Comparison of ENCODE assay signal across 8 cellular contexts in genomic region chr16:81035398-81035974, GRCh38. TPM values are rescaled to one million over a fixed set of nuclear protein-coding genes. Genes with fewer than 3 reads are reported as not detected.
DNase-seq lines count a peak whose midpoint lies in the region; ATAC-seq and TF ChIP-seq lines count a peak whose summit lies in the region.

Gene ATMIN (plus strand): TSS chr16:81035842. CDS start chr16:81035871, 29 bp downstream.

- H3K27ac Mint-ChIP-seq in activated naive CD8-positive, alpha-beta T cell = peak within 1 kb of the TSS; percentile 58
- H3K27ac Mint-ChIP-seq in osteocyte (ENCODE audit: unreplicated experiment) = peak within 1 kb of the TSS; percentile 66

- CTCF ChIA-PET in HEK293 (lab: Yijun Ruan, JAX) = interaction anchor here (0.6 to 2.6 kb wide), 29 partner anchors 10 to 701 kb away, joined by 3 to 24 read pairs (median 4); partner anchors contain the start of gene C16orf46

- H3K27ac ChIP-seq in HEK293 (ENCODE audit: extremely low read depth, low read depth, low read length) (peak within 1 kb of the TSS; percentile 76; the same call in 1 of the 2 replicates), thoracic aorta (no peak within 1 kb of the TSS)

- DNase-seq in GM03348 (ENCODE audit: low spot score) (peak; percentile 98), NAMALWA (ENCODE audit: low spot score) (peak; percentile 93), SKM-1 treated with dmso at 0.1 percent for 144 hours (lab: John Stamatoyannopoulos, UW; ENCODE audit: unreplicated experiment) (peak; percentile 62), head of caudate nucleus (peak; percentile 32 to 92 (median 84)), osteocyte (ENCODE audit: extremely low spot score, unreplicated experiment) (peak; percentile 95), thoracic aorta (ENCODE audit: low spot score) (peak; percentile 38)

- H3K4me3 Mint-ChIP-seq in activated naive CD8-positive, alpha-beta T cell = peak within 1 kb of the TSS; percentile 92
- H3K4me3 Mint-ChIP-seq in osteocyte (ENCODE audit: unreplicated experiment) = peak within 1 kb of the TSS; percentile 83

- TF ChIP-seq CTCF in HEK293 (tag by site-specific recombination; IDR thresholded peaks at IDR 0.05) (peak; percentile 92), osteocyte (IDR thresholded peaks at IDR 0.05) (peak; percentile 100), thoracic aorta (IDR thresholded peaks at IDR 0.05) (peak; percentile 93)

- peaks cover 7% of the 10 kb centered on the region for H3K36me3 Mint-ChIP-seq in activated naive CD8-positive, alpha-beta T cell
- no peaks in the 10 kb centered on the region for H3K36me3 Mint-ChIP-seq in osteocyte (ENCODE audit: unreplicated experiment)

- H3K4me1 ChIP-seq in HEK293 (ENCODE audit: control insufficient read depth, insufficient read depth, low read length) = peaks cover 3% of the 10 kb centered on the region; the same call in 1 of the 2 replicates
- peaks cover 11 to 18% of the 10 kb centered on the region in 2 donors for H3K4me1 ChIP-seq in thoracic aorta (ENCODE audit: control insufficient read depth in 1 of 2, low read depth in 2 of 2)

- intact Hi-C loops in head of caudate nucleus (cut with DNase I) = loop anchor here (5.0 kb wide), 1 partner anchor 42 kb away; the partner anchor contains the start of gene C16orf46

- H3K9me3 ChIP-seq in HEK293 (ENCODE audit: control insufficient read depth, insufficient read depth, low read depth, low read length) (no peaks in the 10 kb centered on the region), thoracic aorta (no peaks in the 10 kb centered on the region)

- no peaks in the 10 kb centered on the region for H3K27me3 Mint-ChIP-seq in activated naive CD8-positive, alpha-beta T cell
- no peaks in the 10 kb centered on the region for H3K27me3 Mint-ChIP-seq in osteocyte (ENCODE audit: unreplicated experiment)

- H3K27me3 ChIP-seq in thoracic aorta (replicated peaks; ENCODE audit: insufficient read depth) = no peaks in the 10 kb centered on the region

- peaks cover under 1 to 35% of the 10 kb centered on the region in 2 experiments; a peak in 2 of 3 replicates for H3K36me3 ChIP-seq in HEK293 (ENCODE audit: control insufficient read depth in 2 of 2, insufficient read depth in 1 of 2, low read length in 2 of 2)
- H3K36me3 ChIP-seq in thoracic aorta = no peaks in the 10 kb centered on the region

- POLR2A ChIA-PET in HEK293 (lab: Yijun Ruan, JAX) = interaction anchor here (1.3 to 1.9 kb wide), 2 partner anchors 25 to 29 kb away, joined by 4 to 11 read pairs; partner anchors contain the start of genes CENPN and CMC2

- no peaks in the 10 kb centered on the region for H3K9me3 Mint-ChIP-seq in activated naive CD8-positive, alpha-beta T cell (ENCODE audit: low read depth)
- H3K9me3 Mint-ChIP-seq in osteocyte (ENCODE audit: unreplicated experiment) = no peaks in the 10 kb centered on the region

- peak; percentile 93 for ATAC-seq in thoracic aorta (ENCODE audit: insufficient number of reproducible peaks, low FRiP score, low read depth)

- peaks cover 29% of the 10 kb centered on the region for H3K4me1 Mint-ChIP-seq in activated naive CD8-positive, alpha-beta T cell (ENCODE audit: low read depth)
- H3K4me1 Mint-ChIP-seq in osteocyte (ENCODE audit: unreplicated experiment) = peaks cover 18% of the 10 kb centered on the region

- peak within 1 kb of the TSS; percentile 89 for H3K4me3 ChIP-seq in HEK293 (ENCODE audit: low read depth, low read length)
- peak within 1 kb of the TSS; percentile 81 for H3K4me3 ChIP-seq in thoracic aorta

TF ChIP-seq in HEK293, 187 proteins besides CTCF, POLR2A, EP300 and RAD21:
- no peak for TF ChIP-seq ZNF184 (tag by site-specific recombination; IDR thresholded peaks at IDR 0.05)
- peak; percentile 75 for TF ChIP-seq PRDM1 (tag by site-specific recombination; IDR thresholded peaks at IDR 0.05)
- TF ChIP-seq ZNF174 (tag by site-specific recombination; IDR thresholded peaks at IDR 0.05) = no peak
- TF ChIP-seq ZNF660 (tag by site-specific recombination; IDR thresholded peaks at IDR 0.05) = peak; percentile 64
- TF ChIP-seq GLIS2 (tag by site-specific recombination; IDR thresholded peaks at IDR 0.05) = no peak
- TF ChIP-seq ZNF362 (tag by site-specific recombination; IDR thresholded peaks at IDR 0.05) = no peak
- TF ChIP-seq ZNF350 (tag by site-specific recombination; IDR thresholded peaks at IDR 0.05) = no peak
- 0 out of 2 replicates have a peak, but pooled peaks have one; percentile 14 for TF ChIP-seq ZXDB (tag by site-specific recombination; IDR thresholded peaks at IDR 0.05)
- no peak for TF ChIP-seq ZNF792 (tag by site-specific recombination; IDR thresholded peaks at IDR 0.05)
- no peak for TF ChIP-seq ZNF677 (tag by site-specific recombination; IDR thresholded peaks at IDR 0.05)
- TF ChIP-seq TRIM28 (IDR thresholded peaks at IDR 0.05; ENCODE audit: borderline replicate concordance, low read length) = no peak
- TF ChIP-seq ZBTB44 (tag by site-specific recombination; IDR thresholded peaks at IDR 0.05) = 0 out of 2 replicates have a peak, but pooled peaks have one; percentile 24
- TF ChIP-seq ZNF157 (tag by site-specific recombination; IDR thresholded peaks at IDR 0.05) = no peak
- TF ChIP-seq ZBTB11 (tag by site-specific recombination; conservative IDR thresholded peaks at IDR 0.05; ENCODE audit: low read depth) = 0 out of 2 replicates have a peak, but pooled peaks have one; percentile 26
- peak; percentile 29; the same call in 1 of the 2 replicates for TF ChIP-seq ZSCAN30 (tag by site-specific recombination; IDR thresholded peaks at IDR 0.05)
- TF ChIP-seq ZEB2 (tag by site-specific recombination; IDR thresholded peaks at IDR 0.05) = peak; percentile 96
- peak; percentile 47; the same call in 1 of the 2 replicates for TF ChIP-seq ELK4 (IDR thresholded peaks at IDR 0.05; ENCODE audit: borderline replicate concordance, low read depth, low read length)
- TF ChIP-seq ZNF561 (tag by site-specific recombination; IDR thresholded peaks at IDR 0.05; ENCODE audit: borderline replicate concordance) = peak; percentile 26; the same call in 1 of the 2 replicates

RNA-seq across cellular contexts. Expression of gene ATMIN, which starts in this region (rescaled TPM):
- 35.0 and 39.2 TPM in 2 replicates for total RNA-seq in osteocyte
- total RNA-seq in thoracic aorta = 10 to 100 TPM; 32.0 to 32.5 TPM

Comparison
In these comparisons a context has a peak if more than half of its experiments do, and no peak if none do; other contexts are left out.
1. DNase-seq: peak in every context shown above with its lines; median percentile 98 in GM03348; 95 in osteocyte; 93 in NAMALWA; 84 in head of caudate nucleus; 62 in SKM-1 treated with dmso at 0.1 percent for 144 hours; 38 in thoracic aorta.